ENCODE assay signal across 15 cellular contexts in the genomic region with DNA sequence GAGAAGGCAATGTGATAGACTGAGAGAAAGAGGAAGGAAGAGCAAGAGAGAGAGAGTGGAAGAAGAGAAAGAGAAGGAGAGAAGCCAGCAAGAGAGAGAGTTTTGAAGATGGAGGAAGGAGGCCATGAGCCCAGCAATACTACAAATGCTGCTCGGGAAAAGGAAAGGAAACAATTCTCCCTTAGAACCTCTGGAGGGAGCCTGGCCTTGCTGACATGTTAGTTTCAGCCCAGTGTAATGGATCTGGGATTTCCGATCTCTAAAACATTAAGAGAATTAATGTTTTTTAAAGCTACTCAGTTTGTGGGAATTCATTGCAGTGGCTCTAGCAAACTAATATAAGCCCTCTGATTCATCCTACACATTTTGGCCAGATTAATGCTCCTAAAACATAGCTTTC.
A peak's percentile ranks its signal among the peaks of the same experiment; 100 is the strongest.
DNase-seq lines count a peak whose midpoint lies in the region; ATAC-seq, FAIRE-seq and TF ChIP-seq lines count a peak whose summit lies in the region.
"Had no signal": no experiment of that assay in that cellular context is flagged by ENCODE, and none has a peak within 500 bp of the region (broad histone marks: within the 10 kb centered on the region; RNA-seq: fewer than 3 reads in every experiment).

No MANE protein-coding gene starts in this region.

- TF ChIP-seq CTCF in H1 (IDR thresholded peaks at IDR 0.05; ENCODE audit: control extremely low read depth in 1 of 3, insufficient read depth in 1 of 3, low read depth in 1 of 3, low read length in 3 of 3) (peak in 2 of 3 experiments; percentile 40 to 59; a peak in 3 of 4 replicates), nephron (IDR thresholded peaks at IDR 0.05; ENCODE audit: unreplicated experiment in 3 of 3) (peak; percentile 32 to 38 (median 37))

- no peaks in the 10 kb centered on the region for H3K36me3 ChIP-seq in H1 (ENCODE audit: control insufficient read depth in 2 of 4, insufficient read depth in 4 of 4, low read length in 3 of 4)
- H3K36me3 ChIP-seq: SJSA1 had no signal

- no peak overlapping the region for H3K18ac ChIP-seq in H1 (ENCODE audit: extremely low read depth, low read length)

- H2BK120ac ChIP-seq in H1 (replicated peaks; ENCODE audit: low read depth, low read length): no peak overlapping the region

- no peak overlapping the region for H3K27ac Mint-ChIP-seq in nephron

- H3K4me3 Mint-ChIP-seq in nephron: no peak overlapping the region

- no peak overlapping the region for H2AK5ac ChIP-seq in H1 (ENCODE audit: low read depth, low read length)

- DNase-seq in EH (ENCODE audit: low read depth) (peak; percentile 9), NCI-H69 (lab: John Stamatoyannopoulos, UW) (peak; percentile 11), H1 (ENCODE audit: low read depth in 1 of 2, low spot score in 2 of 2) (no peak), NCI-H524 (lab: John Stamatoyannopoulos, UW) (no peak), RCC 7860 (ENCODE audit: low spot score) (no peak)
- DNase-seq in stimulated activated CD4-positive, alpha-beta T cell treated with anti-CD3 and anti-CD28 coated beads, Interleukin-1b, Interleukin-23, amount 100 ng/mL, for 48 hours: no peak
- DNase-seq: activated T-cell treated with anti-CD3 and anti-CD28 coated beads for 4 hours; amniotic stem cell; effector CD8-positive, alpha-beta T cell; NCI-H1048 had no signal

- H4K8ac ChIP-seq in H1 (ENCODE audit: extremely low read depth, insufficient read depth, low read length): no peak overlapping the region

- POLR2A ChIA-PET in H1 (lab: Charles Lee; ENCODE audit: partially characterized antibody): no interaction called here

- no peak for ATAC-seq in HG03432 (IDR thresholded peaks at IDR 0.05; ENCODE audit: unreplicated experiment)
- ATAC-seq: activated CD4-positive, CD25-positive, alpha-beta regulatory T cell treated with anti-CD3 and anti-CD28 coated beads, Interleukin-2, amount 50 U/mL, for 24 hours; sciatic nerve had no signal

- no peak overlapping the region for H4K91ac ChIP-seq in H1 (replicated peaks; ENCODE audit: insufficient read length, low read length)

- CTCF ChIA-PET in H1 (lab: Charles Lee; ENCODE audit: partially characterized antibody): interaction anchor here (0.6 to 2.6 kb wide), 4 partner anchors 14 to 501 kb away, joined by 3 to 8 read pairs (median 3); no protein-coding TSS in a partner anchor

- H3K9me3 Mint-ChIP-seq in nephron: no peaks in the 10 kb centered on the region

- no peak overlapping the region for H3K23ac ChIP-seq in H1 (ENCODE audit: insufficient read length)

- H2BK5ac ChIP-seq in H1 (ENCODE audit: low read depth, low read length): no peak overlapping the region

- H3K4me2 ChIP-seq in H1 (ENCODE audit: insufficient read depth in 1 of 2, low read depth in 2 of 2, low read length in 2 of 2): no peak overlapping the region

- no peaks in the 10 kb centered on the region for H3K9me3 ChIP-seq in H1 (ENCODE audit: insufficient read depth in 2 of 2, low read depth in 1 of 2, low read length in 1 of 2)

- no peaks in the 10 kb centered on the region; a peak in 1 of 7 replicates for H3K4me1 ChIP-seq in H1 (replicated peaks in 1 of 4; ENCODE audit: control insufficient read depth in 3 of 4, insufficient read depth in 4 of 4, low read length in 3 of 4)
- H3K4me1 ChIP-seq: SJSA1 had no signal

- H2AFZ ChIP-seq in H1 (ENCODE audit: low read length): peak overlapping the region; percentile 99

- H2BK20ac ChIP-seq in H1 (ENCODE audit: low read length): no peak overlapping the region

- H3K14ac ChIP-seq in H1 (ENCODE audit: insufficient read length): no peak overlapping the region

- H3K79me1 ChIP-seq in H1 (ENCODE audit: low read depth, low read length): no peaks in the 10 kb centered on the region

- no peak overlapping the region for H4K5ac ChIP-seq in H1 (ENCODE audit: insufficient read length, low read depth, low read length)

- no peak overlapping the region for H3K4me3 ChIP-seq in H1 (ENCODE audit: extremely low read depth in 1 of 4, insufficient read depth in 2 of 4, low read depth in 3 of 4, low read length in 4 of 4)
- H3K4me3 ChIP-seq: SJSA1 had no signal

- H3K79me2 ChIP-seq in H1 (ENCODE audit: control insufficient read depth in 1 of 2, insufficient read depth in 2 of 2, low read length in 2 of 2): no peaks in the 10 kb centered on the region

- H3K27me3 Mint-ChIP-seq in nephron (ENCODE audit: low read depth): no peaks in the 10 kb centered on the region

- TF ChIP-seq POLR2A in H1 (IDR thresholded peaks at IDR 0.05; ENCODE audit: control extremely low read depth in 1 of 2, low read depth in 2 of 2, low read length in 2 of 2): no peak

- H3K56ac ChIP-seq in H1 (replicated peaks; ENCODE audit: insufficient read length, low read depth, low read length): no peak overlapping the region

- no peaks in the 10 kb centered on the region for H3K4me1 Mint-ChIP-seq in nephron

- no peak overlapping the region for H2BK15ac ChIP-seq in H1 (ENCODE audit: low read length)

- WGBS in H1 (ENCODE audit: extremely low coverage in 1 of 2, insufficient coverage in 1 of 2, insufficient read length in 1 of 2, insufficient replicate concordance in 2 of 2, low coverage in 1 of 2, low lambda C conversion rate in 2 of 2, missing lambda C conversion rate in 1 of 2), 2 experiments: 70% methylated on average over 2 of the region's 2 CpGs; no CpG with 5 or more reads in 1 of the 2 experiments

- FAIRE-seq in H1 (lab: Jason Lieb, UNC) (peak; percentile 78), RCC 7860 (lab: Jason Lieb, UNC) (no peak)

- H3K36me3 Mint-ChIP-seq in nephron (ENCODE audit: low read depth): no peaks in the 10 kb centered on the region

- no peak overlapping the region for H3K4ac ChIP-seq in H1 (replicated peaks; ENCODE audit: insufficient read length, low read depth, low read length)

- no peak for TF ChIP-seq EP300 in H1 (IDR thresholded peaks at IDR 0.05; ENCODE audit: borderline replicate concordance in 1 of 2, low read depth in 2 of 2, low read length in 2 of 2)

- H3K23me2 ChIP-seq in H1 (ENCODE audit: low read depth, low read length): no peaks in the 10 kb centered on the region; the same call in 1 of the 2 replicates

- no peak overlapping the region for H3K9ac ChIP-seq in H1 (replicated peaks in 1 of 4; ENCODE audit: extremely low read depth in 1 of 4, low read depth in 3 of 4, low read length in 3 of 4)

- H3K27me3 ChIP-seq in H1 (replicated peaks in 1 of 4; ENCODE audit: control insufficient read depth in 3 of 4, extremely low read depth in 1 of 4, insufficient read depth in 3 of 4, low read length in 3 of 4): no peaks in the 10 kb centered on the region
- H3K27me3 ChIP-seq: SJSA1 had no signal

- H3K27ac ChIP-seq in H1 (ENCODE audit: low read depth, low read length): no peak overlapping the region
- H3K27ac ChIP-seq: SJSA1 had no signal

- H4K20me1 ChIP-seq in H1 (replicated peaks in 1 of 2; ENCODE audit: control insufficient read depth in 1 of 2, insufficient read depth in 2 of 2, low read length in 2 of 2): no peaks in the 10 kb centered on the region

- TF ChIP-seq RAD21 in H1 (IDR thresholded peaks at IDR 0.05 in 1 of 2, conservative IDR thresholded peaks at IDR 0.05 in 1 of 2; ENCODE audit: low read depth in 2 of 2, low read length in 2 of 2): peak; percentile 61 to 64

- no peak overlapping the region for H2BK12ac ChIP-seq in H1 (ENCODE audit: low read depth, low read length)

TF ChIP-seq in H1, 55 proteins besides CTCF, POLR2A, EP300 and RAD21:
- TF ChIP-seq YY1 (IDR thresholded peaks at IDR 0.05; ENCODE audit: low read depth, low read length) (0 out of 2 replicates have a peak, but pooled peaks have one; percentile 34), FOSL1 (IDR thresholded peaks at IDR 0.05; ENCODE audit: insufficient read depth, low read depth, low read length) (no peak)

Comparison
In these comparisons a context has a peak if more than half of its experiments do, and no peak if none do; other contexts are left out.
1. DNase-seq: peak in EH (single experiment) and NCI-H69 (single experiment); none in H1 (0 of 2), NCI-H524 (0 of 2), RCC 7860 (single experiment) and stimulated activated CD4-positive, alpha-beta T cell treated with anti-CD3 and anti-CD28 coated beads, Interleukin-1b, Interleukin-23, amount 100 ng/mL, for 48 hours (single experiment).